ENCODE assay signal across 29 cellular contexts in the genomic region with DNA sequence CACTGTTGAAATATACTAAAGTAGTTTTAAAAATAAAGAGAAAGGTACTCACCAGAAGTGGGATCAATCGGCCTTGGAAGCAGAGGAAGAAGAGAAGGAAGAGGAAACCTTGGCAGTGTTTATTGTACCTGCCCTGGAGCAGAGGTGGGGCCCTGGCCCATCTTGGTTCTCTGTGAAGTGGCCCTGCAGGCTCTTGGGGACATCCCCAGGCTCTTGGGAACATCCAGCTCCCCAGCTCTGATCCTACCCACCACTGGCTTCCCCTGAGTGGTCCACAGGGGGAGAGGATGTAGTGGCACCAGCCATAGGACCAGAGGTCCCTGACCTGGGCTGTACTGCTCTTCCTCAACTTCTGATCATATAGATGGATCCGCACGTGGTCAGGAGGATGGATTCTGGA. TPM values are rescaled to one million over a fixed set of nuclear protein-coding genes. Genes with fewer than 3 reads are reported as not detected.
"Had no signal": no experiment of that assay in that cellular context is flagged by ENCODE, and none has a peak within 500 bp of the region (broad histone marks: within the 10 kb centered on the region; RNA-seq: fewer than 3 reads in every experiment).

No MANE protein-coding gene starts in this region.

- H3K4me3 ChIP-seq: body of pancreas, colonic mucosa, dorsolateral prefrontal cortex, neural progenitor cell, sigmoid colon, thyroid gland, upper lobe of left lung had no signal

- H3K27ac ChIP-seq: body of pancreas, colonic mucosa, dorsolateral prefrontal cortex, neural progenitor cell, sigmoid colon, thyroid gland, upper lobe of left lung, WERI-Rb-1 had no signal

- H3K27me3 ChIP-seq: body of pancreas, colonic mucosa, neural progenitor cell, sigmoid colon, thyroid gland, upper lobe of left lung had no signal

- H3K4me2 ChIP-seq: neural progenitor cell had no signal

- DNase-seq: activated CD4-positive, alpha-beta memory T cell treated with anti-CD3 and anti-CD28 coated beads, Interleukin-2, amount 10 ng/mL, durations not matched to agents 7 days and 5 days; activated CD4-positive, alpha-beta T cell treated with anti-CD3 and anti-CD28 coated beads for 1 hour; activated CD4-positive, alpha-beta T cell treated with anti-CD3 and anti-CD28 coated beads, Interleukin-2, amount 10 ng/mL, durations not matched to agents 7 days and 5 days; activated T-cell treated with anti-CD3 and anti-CD28 coated beads, Interleukin-2, amount 50 U/mL, for 4 hours; anterior cingulate cortex; body of pancreas; cerebellar nuclear complex; colonic mucosa; effector memory CD4-positive, alpha-beta T cell; midbrain; occipital lobe; sigmoid colon; stimulated activated CD4-positive, alpha-beta T cell treated with anti-CD3 and anti-CD28 coated beads, Interleukin-1b, Interleukin-23, amount 100 ng/mL, for 48 hours; stimulated activated CD4-positive, alpha-beta T cell treated with anti-CD3 and anti-CD28 coated beads, Interleukin-4, amount 100 ng/mL, for 4 hours; stimulated activated CD8-positive, alpha-beta memory T cell treated with anti-CD3 and anti-CD28 coated beads, Interleukin-4, amount 100 ng/mL, for 48 hours; stimulated activated naive CD8-positive, alpha-beta T cell treated with anti-CD3 and anti-CD28 coated beads, Interleukin-15, amount 100 ng/mL, for 72 hours; substantia nigra; SW 1271; T-helper 9 cell; thyroid gland; WERI-Rb-1 had no signal

- H3K4me1 Mint-ChIP-seq: activated CD4-positive, alpha-beta memory T cell treated with anti-CD3 and anti-CD28 coated beads, Interleukin-2, amount 10 ng/mL, durations not matched to agents 7 days and 5 days; activated CD4-positive, alpha-beta T cell treated with anti-CD3 and anti-CD28 coated beads, Interleukin-2, amount 10 ng/mL, durations not matched to agents 7 days and 5 days; naive thymus-derived CD4-positive, alpha-beta T cell; stimulated activated memory B cell treated with anti-CD40 and anti-IgM and Interleukin-4, amounts not matched to agents 10 μg/mL and 1 μg/mL and 100 μg/mL, for 72 hours; stimulated activated naive CD8-positive, alpha-beta T cell treated with anti-CD3 and anti-CD28 coated beads, Interleukin-15, amount 100 ng/mL, for 72 hours had no signal

- ATAC-seq: activated T-cell treated with anti-CD3 and anti-CD28 coated beads, Interleukin-2, amount 50 U/mL, for 4 hours; body of pancreas; naive thymus-derived CD4-positive, alpha-beta T cell; stimulated activated memory B cell treated with anti-CD40 and anti-IgM and Interleukin-4, amounts not matched to agents 10 μg/mL and 1 μg/mL and 100 μg/mL, for 72 hours; stimulated activated naive CD8-positive, alpha-beta T cell treated with anti-CD3 and anti-CD28 coated beads, Interleukin-15, amount 100 ng/mL, for 72 hours had no signal

- H3K36me3 Mint-ChIP-seq: activated naive CD8-positive, alpha-beta T cell; naive thymus-derived CD4-positive, alpha-beta T cell; neural progenitor cell; stimulated activated memory B cell treated with anti-CD40 and anti-IgM and Interleukin-4, amounts not matched to agents 10 μg/mL and 1 μg/mL and 100 μg/mL, for 72 hours had no signal

- H3K4me3 Mint-ChIP-seq: activated CD4-positive, alpha-beta memory T cell treated with anti-CD3 and anti-CD28 coated beads, Interleukin-2, amount 10 ng/mL, durations not matched to agents 7 days and 5 days; activated CD4-positive, alpha-beta T cell treated with anti-CD3 and anti-CD28 coated beads, Interleukin-2, amount 10 ng/mL, durations not matched to agents 7 days and 5 days; activated naive CD8-positive, alpha-beta T cell; activated T-cell treated with anti-CD3 and anti-CD28 coated beads, Interleukin-2, amount 50 U/mL, for 4 hours; naive thymus-derived CD4-positive, alpha-beta T cell; neural progenitor cell; stimulated activated memory B cell treated with anti-CD40 and anti-IgM and Interleukin-4, amounts not matched to agents 10 μg/mL and 1 μg/mL and 100 μg/mL, for 72 hours; stimulated activated naive CD8-positive, alpha-beta T cell treated with anti-CD3 and anti-CD28 coated beads, Interleukin-15, amount 100 ng/mL, for 72 hours; T-helper 1 cell treated with Interleukin-12 subunit alpha and Interleukin-12 subunit beta and Interleukin-4 antibody, amounts not matched to agents 30 μg/mL and 1 μg/mL, for 36 hours had no signal

- H2AFZ ChIP-seq: neural progenitor cell had no signal

- H3K36me3 ChIP-seq: colonic mucosa, neural progenitor cell, sigmoid colon, thyroid gland, upper lobe of left lung, WERI-Rb-1 had no signal

- H3K9ac ChIP-seq: neural progenitor cell had no signal

- H3K27ac Mint-ChIP-seq: activated CD4-positive, alpha-beta memory T cell treated with anti-CD3 and anti-CD28 coated beads, Interleukin-2, amount 10 ng/mL, durations not matched to agents 7 days and 5 days; activated CD4-positive, alpha-beta T cell treated with anti-CD3 and anti-CD28 coated beads, Interleukin-2, amount 10 ng/mL, durations not matched to agents 7 days and 5 days; activated naive CD8-positive, alpha-beta T cell; activated T-helper 2 cell treated with anti-CD3 and anti-CD28 coated beads, Interferon-gamma antibody, Interleukin-2, Interleukin-4, amounts not matched to agents 10 μg/mL and 5 μg/mL and 100 μg/mL, durations not matched to agents 14 hours and 24 hours and 36 hours; naive thymus-derived CD4-positive, alpha-beta T cell; neural progenitor cell; stimulated activated memory B cell treated with anti-CD40 and anti-IgM and Interleukin-4, amounts not matched to agents 10 μg/mL and 1 μg/mL and 100 μg/mL, for 72 hours; stimulated activated naive CD8-positive, alpha-beta T cell treated with anti-CD3 and anti-CD28 coated beads, Interleukin-15, amount 100 ng/mL, for 72 hours; T-helper 1 cell treated with Interleukin-12 subunit alpha and Interleukin-12 subunit beta and Interleukin-4 antibody, amounts not matched to agents 30 μg/mL and 1 μg/mL, for 36 hours had no signal

- H3K9me3 Mint-ChIP-seq: activated CD4-positive, alpha-beta memory T cell treated with anti-CD3 and anti-CD28 coated beads, Interleukin-2, amount 10 ng/mL, durations not matched to agents 7 days and 5 days; activated CD4-positive, alpha-beta T cell treated with anti-CD3 and anti-CD28 coated beads, Interleukin-2, amount 10 ng/mL, durations not matched to agents 7 days and 5 days; activated T-cell treated with anti-CD3 and anti-CD28 coated beads, Interleukin-2, amount 50 U/mL, for 4 hours; activated T-helper 2 cell treated with anti-CD3 and anti-CD28 coated beads, Interferon-gamma antibody, Interleukin-2, Interleukin-4, amounts not matched to agents 10 μg/mL and 5 μg/mL and 100 μg/mL, durations not matched to agents 14 hours and 24 hours and 36 hours; naive thymus-derived CD4-positive, alpha-beta T cell; neural progenitor cell; stimulated activated memory B cell treated with anti-CD40 and anti-IgM and Interleukin-4, amounts not matched to agents 10 μg/mL and 1 μg/mL and 100 μg/mL, for 72 hours; stimulated activated naive CD8-positive, alpha-beta T cell treated with anti-CD3 and anti-CD28 coated beads, Interleukin-15, amount 100 ng/mL, for 72 hours; T-helper 1 cell treated with Interleukin-12 subunit alpha and Interleukin-12 subunit beta and Interleukin-4 antibody, amounts not matched to agents 30 μg/mL and 1 μg/mL, for 36 hours had no signal

- H3K4me1 ChIP-seq: body of pancreas, colonic mucosa, neural progenitor cell, sigmoid colon, upper lobe of left lung had no signal

- H3K9me3 ChIP-seq: body of pancreas, colonic mucosa, sigmoid colon, thyroid gland, upper lobe of left lung had no signal

RNA-seq across cellular contexts. Expression of a gene that starts 22.3 kb away (rescaled TPM):
- polyA plus RNA-seq: naive thymus-derived CD4-positive, alpha-beta T cell had no signal
